Comparison of ENCODE assay signal across 8 cellular contexts in the genomic region with DNA sequence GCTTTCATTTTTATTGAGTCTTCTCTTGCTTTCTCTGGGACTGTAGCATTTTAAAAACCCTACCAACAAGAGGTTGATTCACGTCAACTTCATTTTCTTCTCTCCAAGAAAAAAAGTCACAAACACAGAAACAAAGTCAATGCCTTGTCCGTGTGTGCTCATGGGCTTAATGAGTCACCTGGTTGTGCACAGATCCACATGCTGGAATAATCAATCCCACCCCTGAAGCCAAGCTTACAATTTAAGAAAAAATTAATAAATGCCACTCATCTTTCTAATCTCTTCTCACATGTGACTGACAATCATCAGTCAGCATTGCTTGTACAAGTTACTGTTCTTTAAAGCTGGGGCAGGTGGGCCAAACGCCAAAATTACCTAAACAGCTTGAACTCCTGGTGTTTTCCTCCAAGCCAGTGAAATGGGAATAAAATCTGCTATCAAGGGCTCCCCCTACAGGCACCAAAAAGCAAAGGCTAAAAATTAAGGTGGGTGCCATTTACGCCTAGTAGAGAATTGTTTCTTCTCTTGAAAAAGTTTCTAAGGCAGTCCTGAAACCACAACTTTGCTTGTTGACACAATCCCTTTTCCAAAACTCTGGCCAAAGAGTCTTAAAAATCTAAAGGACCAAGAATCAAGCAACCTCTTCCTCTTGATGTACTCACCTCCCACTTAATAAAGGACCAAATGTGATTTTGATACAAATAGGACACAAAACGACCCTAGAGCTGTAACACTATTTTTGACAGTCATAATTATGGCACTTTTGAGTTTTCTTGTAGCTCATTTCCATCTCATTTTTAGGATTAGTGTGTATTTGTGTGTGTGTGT. TPM values are rescaled to one million over a fixed set of nuclear protein-coding genes. Genes with fewer than 3 reads are reported as not detected.
DNase-seq lines count a peak whose midpoint lies in the region; ATAC-seq and TF ChIP-seq lines count a peak whose summit lies in the region.

No MANE protein-coding gene starts in this region.

- H3K4me1 ChIP-seq in esophagus muscularis mucosa (peaks cover 0 to 7% (median 5%) of the 10 kb centered on the region in 4 donors), neutrophil (ENCODE audit: control insufficient read depth in 1 of 2, insufficient read depth in 1 of 2, low read depth in 1 of 2, low read length in 1 of 2) (peaks cover 45 to 55% of the 10 kb centered on the region in 2 experiments)

- no peak overlapping the region for H3K27ac ChIP-seq in esophagus muscularis mucosa (replicated peaks in 1 of 4)
- H3K27ac ChIP-seq in neutrophil = peak overlapping the region; percentile 94

- no peak for TF ChIP-seq EP300 in esophagus muscularis mucosa (IDR thresholded peaks at IDR 0.05)

- H3K27me3 ChIP-seq in esophagus muscularis mucosa = no peaks in the 10 kb centered on the region
- H3K27me3 ChIP-seq in neutrophil = no peaks in the 10 kb centered on the region

- DNase-seq in NCI-H82 (lab: John Stamatoyannopoulos, UW) (peak; percentile 57), NCI-H82 treated with DMSO at 0.1 percent for 48 hours (lab: John Stamatoyannopoulos, UW; ENCODE audit: unreplicated experiment) (no peak), HT1080 (ENCODE audit: low read depth) (peak; percentile 48), RPMI7951 (ENCODE audit: low read depth) (peak; percentile 52), esophagus muscularis mucosa (ENCODE audit: extremely low spot score) (peak; percentile 26)

- 48% methylated on average over 5 of the region's 5 CpGs for WGBS in esophagus muscularis mucosa

- no peak overlapping the region for H3K4me3 ChIP-seq in esophagus muscularis mucosa
- no peak overlapping the region for H3K4me3 ChIP-seq in neutrophil (ENCODE audit: low read depth in 1 of 2, low read length in 1 of 2)

- intact Hi-C loops in esophagus muscularis mucosa (cut with DNase I) = loop anchor here (1.0 kb wide), 1 partner anchor 191 kb away; no protein-coding TSS in a partner anchor

- no peak for ATAC-seq in HG03280 (IDR thresholded peaks at IDR 0.05; ENCODE audit: unreplicated experiment)
- no peak for ATAC-seq in HG03025 (IDR thresholded peaks at IDR 0.05; ENCODE audit: low FRiP score, unreplicated experiment)

- peaks cover 4 to 54% (median 26%) of the 10 kb centered on the region in 4 donors for H3K36me3 ChIP-seq in esophagus muscularis mucosa
- H3K36me3 ChIP-seq in neutrophil = peaks cover 6% of the 10 kb centered on the region

- H3K9me3 ChIP-seq in esophagus muscularis mucosa (no peaks in the 10 kb centered on the region), neutrophil (no peaks in the 10 kb centered on the region)

- TF ChIP-seq POLR2A in esophagus muscularis mucosa (IDR thresholded peaks at IDR 0.05; ENCODE audit: low read depth) = no peak

- TF ChIP-seq CTCF in esophagus muscularis mucosa (IDR thresholded peaks at IDR 0.05) (peak; percentile 61 to 80 (median 64)), neutrophil (IDR thresholded peaks at IDR 0.05) (peak; percentile 77)

RNA-seq across cellular contexts. Expression of a gene that starts 21.3 kb away (rescaled TPM):
- 18.0 and 20.1 TPM in 2 replicates for total RNA-seq in HT1080 (2014; rRNA removed; shearing (Covaris generic))
- 10.5 and 14.0 TPM in 2 replicates for polyA plus RNA-seq in HT1080 (2015; cell fraction: cytosol; rRNA removed)
- polyA plus RNA-seq in HT1080 (2015; cell fraction: nucleus; rRNA removed) = 12.3 and 19.5 TPM in 2 replicates
- 16.9 and 22.9 TPM in 2 replicates for total RNA-seq in RPMI7951 (2014; rRNA removed; shearing (Covaris generic))
- 10 to 100 TPM; 16.6 to 22.7 (median 18.8) TPM for total RNA-seq in esophagus muscularis mucosa

RNA-seq across cellular contexts. Expression of a gene that starts 37.0 kb away (rescaled TPM):
- not detected in 2 replicates for total RNA-seq in HT1080 (2014; rRNA removed; shearing (Covaris generic))
- not detected in 2 replicates for polyA plus RNA-seq in HT1080 (2015; cell fraction: cytosol; rRNA removed)
- polyA plus RNA-seq in HT1080 (2015; cell fraction: nucleus; rRNA removed) = not detected in 2 replicates
- not detected in 2 replicates for total RNA-seq in RPMI7951 (2014; rRNA removed; shearing (Covaris generic))
- total RNA-seq in esophagus muscularis mucosa = 1 to 10 TPM in 1 of 4 donors, not detected in 3; 1.2 TPM

RNA-seq across cellular contexts. Expression of a gene that starts 47.9 kb away (rescaled TPM):
- total RNA-seq in HT1080 (2014; rRNA removed; shearing (Covaris generic)) = not detected in 2 replicates
- polyA plus RNA-seq in HT1080 (2015; cell fraction: cytosol; rRNA removed) = 0.06 TPM in 1 of 2 replicates, not detected in the other
- 0.04 TPM in 1 of 2 replicates, not detected in the other for polyA plus RNA-seq in HT1080 (2015; cell fraction: nucleus; rRNA removed)
- not detected in 2 replicates for total RNA-seq in RPMI7951 (2014; rRNA removed; shearing (Covaris generic))
- total RNA-seq in esophagus muscularis mucosa = not detected
